In the genomic region with DNA sequence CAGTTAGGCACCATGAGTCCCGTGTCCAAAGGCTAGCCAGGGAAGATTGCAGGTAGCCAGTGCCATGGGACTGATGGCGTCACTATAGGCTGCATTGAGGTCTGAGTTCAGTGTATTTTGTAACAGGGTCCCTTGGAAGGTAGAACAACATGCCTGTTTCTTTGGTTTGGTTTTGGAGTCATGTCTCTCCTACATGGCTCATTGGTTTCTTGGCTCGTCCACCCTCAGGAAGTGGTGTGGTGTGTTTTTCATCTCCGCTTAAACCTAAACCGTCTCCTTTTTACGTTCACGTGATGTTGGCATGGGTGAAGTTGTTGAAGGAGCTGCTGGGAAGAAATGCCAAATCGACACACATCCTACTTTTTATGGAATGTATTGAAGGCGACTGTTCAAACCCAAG, we compare ENCODE assay signal across 1 cellular context.
TF ChIP-seq lines count a peak whose summit lies in the region.

No MANE protein-coding gene starts in this region.

TF ChIP-seq in IMR-90, 13 proteins besides CTCF, POLR2A, EP300 and RAD21:
- TF ChIP-seq BHLHE40 (IDR thresholded peaks at IDR 0.05; ENCODE audit: low read depth, low read length) = no peak
